Comparison of ENCODE assay signal across 17 cellular contexts in the genomic region with DNA sequence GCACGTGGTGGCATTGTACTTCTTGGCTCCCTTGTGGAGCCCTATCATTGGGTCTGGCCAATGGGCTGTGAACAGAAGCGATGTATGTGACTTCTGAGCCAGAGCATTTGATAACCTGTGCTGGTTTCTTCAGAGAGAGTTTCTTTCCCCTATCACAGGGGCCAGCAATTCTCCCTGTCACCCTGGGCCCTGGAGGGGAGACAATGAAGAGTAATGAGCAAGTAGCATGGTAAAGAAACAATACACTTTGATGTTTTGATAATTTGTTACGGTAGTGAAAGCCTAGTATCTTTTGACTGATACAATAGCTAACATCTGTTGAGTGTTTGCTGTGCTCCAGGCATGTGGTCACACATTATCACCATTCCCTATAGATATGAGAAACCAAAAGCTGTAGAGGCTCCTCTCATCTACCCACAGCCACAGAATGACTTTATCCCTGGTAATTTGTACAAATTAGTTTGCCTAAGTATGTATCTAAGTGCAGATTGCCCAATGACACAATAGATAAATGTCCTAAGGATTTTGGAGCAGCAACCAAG.
DNase-seq lines count a peak whose midpoint lies in the region; ATAC-seq, FAIRE-seq and TF ChIP-seq lines count a peak whose summit lies in the region.
"Had no signal": no experiment of that assay in that cellular context is flagged by ENCODE, and none has a peak within 500 bp of the region (broad histone marks: within the 10 kb centered on the region; RNA-seq: fewer than 3 reads in every experiment).

No MANE protein-coding gene starts in this region.

- H3K4me3 ChIP-seq in astrocyte (ENCODE audit: insufficient read depth, low read depth, low read length) (no peak overlapping the region), mesendoderm (ENCODE audit: low read length) (no peak overlapping the region)
- H3K4me3 ChIP-seq: BLaER1 treated with 17β-estradiol and CSF1 and Interleukin-3, amounts not matched to agents 10 nM and 100 nM had no signal

- H3K4me3 Mint-ChIP-seq in astrocyte (ENCODE audit: unreplicated experiment), result no peak overlapping the region
- H3K4me3 Mint-ChIP-seq in activated CD8-positive, alpha-beta T cell treated with anti-CD3 and anti-CD28 coated beads for 36 hours, result no peak overlapping the region
- H3K4me3 Mint-ChIP-seq: CD4-positive, CD25-positive, alpha-beta regulatory T cell; HFFc6 had no signal

- peaks cover 5% of the 10 kb centered on the region for H3K4me1 Mint-ChIP-seq in astrocyte (ENCODE audit: low read depth, unreplicated experiment)
- no peaks in the 10 kb centered on the region for H3K4me1 Mint-ChIP-seq in activated CD8-positive, alpha-beta T cell treated with anti-CD3 and anti-CD28 coated beads for 36 hours (ENCODE audit: low read depth)
- H3K4me1 Mint-ChIP-seq: CD4-positive, CD25-positive, alpha-beta regulatory T cell had no signal

- H3K4me2 ChIP-seq in astrocyte (ENCODE audit: low read length) (no peak overlapping the region), mesendoderm (ENCODE audit: low read length) (no peak overlapping the region)
- H3K4me2 ChIP-seq: BLaER1 treated with 17β-estradiol and CSF1 and Interleukin-3, amounts not matched to agents 10 nM and 100 nM had no signal

- H3K4ac ChIP-seq in mesendoderm (ENCODE audit: low read depth, low read length), result no peak overlapping the region

- no peak overlapping the region for H2BK120ac ChIP-seq in mesendoderm (ENCODE audit: low read depth, low read length)

- no CpG with 5 or more reads among the region's 3 CpGs for WGBS in mesendoderm (ENCODE audit: extremely low coverage, insufficient coverage, low lambda C conversion rate)

- H4K20me1 ChIP-seq in astrocyte (ENCODE audit: insufficient read depth, low read length), result no peaks in the 10 kb centered on the region
- H4K20me1 ChIP-seq: BLaER1 treated with 17β-estradiol and CSF1 and Interleukin-3, amounts not matched to agents 10 nM and 100 nM had no signal

- no peak for ATAC-seq in GM19463 (IDR thresholded peaks at IDR 0.05; ENCODE audit: unreplicated experiment)
- ATAC-seq in activated CD8-positive, alpha-beta T cell treated with anti-CD3 and anti-CD28 coated beads for 36 hours, result no peak
- ATAC-seq: HepG2 had no signal

- H3K23ac ChIP-seq in mesendoderm (ENCODE audit: low read length), result no peak overlapping the region

- H3K4me1 ChIP-seq in astrocyte (ENCODE audit: insufficient read depth, low read length) (no peaks in the 10 kb centered on the region), mesendoderm (ENCODE audit: control insufficient read depth, low read depth, low read length) (no peaks in the 10 kb centered on the region)
- H3K4me1 ChIP-seq: BLaER1 treated with 17β-estradiol and CSF1 and Interleukin-3, amounts not matched to agents 10 nM and 100 nM had no signal

- H3K36me3 ChIP-seq in astrocyte (ENCODE audit: insufficient read depth, low read length) (no peaks in the 10 kb centered on the region), mesendoderm (ENCODE audit: control insufficient read depth, insufficient read depth, low read length) (no peaks in the 10 kb centered on the region)
- H3K36me3 ChIP-seq: BLaER1 treated with 17β-estradiol and CSF1 and Interleukin-3, amounts not matched to agents 10 nM and 100 nM had no signal

- no peaks in the 10 kb centered on the region for H3K27me3 Mint-ChIP-seq in astrocyte (ENCODE audit: low read depth, unreplicated experiment)
- peaks cover 2% of the 10 kb centered on the region for H3K27me3 Mint-ChIP-seq in activated CD8-positive, alpha-beta T cell treated with anti-CD3 and anti-CD28 coated beads for 36 hours

- no peak overlapping the region for H4K8ac ChIP-seq in mesendoderm (ENCODE audit: low read depth, low read length)

- no peak for FAIRE-seq in astrocyte (lab: Jason Lieb, UNC)
- FAIRE-seq: G401.6, GM12891, HepG2 had no signal

- no peak overlapping the region for H3K9ac ChIP-seq in astrocyte (ENCODE audit: low read length)
- no peak overlapping the region for H3K9ac ChIP-seq in mesendoderm (ENCODE audit: low read length)
- H3K9ac ChIP-seq: BLaER1 treated with 17β-estradiol and CSF1 and Interleukin-3, amounts not matched to agents 10 nM and 100 nM had no signal

- peaks cover 2% of the 10 kb centered on the region for H3K9me3 Mint-ChIP-seq in astrocyte (ENCODE audit: unreplicated experiment)
- H3K9me3 Mint-ChIP-seq in activated CD8-positive, alpha-beta T cell treated with anti-CD3 and anti-CD28 coated beads for 36 hours, result no peaks in the 10 kb centered on the region
- H3K9me3 Mint-ChIP-seq: HFFc6 had no signal

- no peak overlapping the region for H2BK5ac ChIP-seq in mesendoderm (ENCODE audit: low read length)

- no peaks in the 10 kb centered on the region for H3K9me3 ChIP-seq in astrocyte (ENCODE audit: insufficient read depth, low read depth, low read length)
- H3K9me3 ChIP-seq: BLaER1 treated with 17β-estradiol and CSF1 and Interleukin-3, amounts not matched to agents 10 nM and 100 nM had no signal

- no peaks in the 10 kb centered on the region for H3K79me1 ChIP-seq in mesendoderm (ENCODE audit: low read length)

- no peak overlapping the region for H3K27ac ChIP-seq in astrocyte (ENCODE audit: low read depth, low read length)
- H3K27ac ChIP-seq in mesendoderm (ENCODE audit: low read depth, low read length), result no peak overlapping the region
- H3K27ac ChIP-seq: BLaER1 treated with 17β-estradiol and CSF1 and Interleukin-3, amounts not matched to agents 10 nM and 100 nM had no signal

- CTCF ChIA-PET in activated CD8-positive, alpha-beta T cell treated with anti-CD3 and anti-CD28 coated beads for 36 hours (lab: Charles Lee), result no interaction called here

- intact Hi-C loops in activated CD8-positive, alpha-beta T cell treated with anti-CD3 and anti-CD28 coated beads for 36 hours (cut with micrococcal nuclease), result no loop called here

- DNase-seq in Daoy (ENCODE audit: low read depth), result peak; percentile 10
- peak; percentile 29 for DNase-seq in NCI-H69 (lab: John Stamatoyannopoulos, UW)
- DNase-seq in astrocyte (ENCODE audit: low read depth), result peak; percentile 65
- DNase-seq in mesendoderm, result peak; percentile 53
- DNase-seq in NCI-H524 (lab: John Stamatoyannopoulos, UW), result no peak
- DNase-seq in activated CD8-positive, alpha-beta T cell treated with anti-CD3 and anti-CD28 coated beads for 36 hours, result no peak
- no peak for DNase-seq in DMS79 treated with DMSO at 0.1 percent for 48 hours (lab: John Stamatoyannopoulos, UW)
- DNase-seq: ACHN; CD4-positive, CD25-positive, alpha-beta regulatory T cell; DMS 273 treated with DMSO at 0.1 percent for 48 hours; HCEC 1CT; HFFc6 had no signal

- H3K79me2 ChIP-seq in astrocyte (ENCODE audit: insufficient read depth, low read length), result no peaks in the 10 kb centered on the region
- H3K79me2 ChIP-seq in mesendoderm (ENCODE audit: control insufficient read depth, insufficient read depth, low read length), result no peaks in the 10 kb centered on the region

- no peak overlapping the region for H3K56ac ChIP-seq in mesendoderm (ENCODE audit: low read length)

- H4K5ac ChIP-seq in mesendoderm (ENCODE audit: low read length), result no peak overlapping the region

- no peaks in the 10 kb centered on the region for H3K36me3 Mint-ChIP-seq in astrocyte (ENCODE audit: low read depth, unreplicated experiment)
- no peaks in the 10 kb centered on the region for H3K36me3 Mint-ChIP-seq in activated CD8-positive, alpha-beta T cell treated with anti-CD3 and anti-CD28 coated beads for 36 hours (ENCODE audit: low read depth)
- H3K36me3 Mint-ChIP-seq: CD4-positive, CD25-positive, alpha-beta regulatory T cell had no signal

- H3K18ac ChIP-seq in mesendoderm (ENCODE audit: low read length), result no peak overlapping the region

- H3K27ac Mint-ChIP-seq in astrocyte (ENCODE audit: unreplicated experiment), result no peak overlapping the region
- H3K27ac Mint-ChIP-seq in activated CD8-positive, alpha-beta T cell treated with anti-CD3 and anti-CD28 coated beads for 36 hours, result no peak overlapping the region
- H3K27ac Mint-ChIP-seq: CD4-positive, CD25-positive, alpha-beta regulatory T cell; HFFc6 had no signal

- H2BK15ac ChIP-seq in mesendoderm (replicated peaks; ENCODE audit: low read depth), result no peak overlapping the region

- peaks cover 9% of the 10 kb centered on the region for H3K27me3 ChIP-seq in astrocyte (ENCODE audit: insufficient read depth, low read length)
- H3K27me3 ChIP-seq in mesendoderm (ENCODE audit: insufficient read depth, low read length, poor library complexity), result no peaks in the 10 kb centered on the region
- H3K27me3 ChIP-seq: BLaER1 treated with 17β-estradiol and CSF1 and Interleukin-3, amounts not matched to agents 10 nM and 100 nM had no signal

- POLR2A ChIA-PET in activated CD8-positive, alpha-beta T cell treated with anti-CD3 and anti-CD28 coated beads for 36 hours (lab: Charles Lee), result no interaction called here

- no peak overlapping the region for H2AK5ac ChIP-seq in mesendoderm (ENCODE audit: low read length)

- no peak for TF ChIP-seq CTCF in astrocyte (IDR thresholded peaks at IDR 0.05; ENCODE audit: insufficient read depth, low read depth, low read length)
- no peak for TF ChIP-seq CTCF in activated CD8-positive, alpha-beta T cell treated with anti-CD3 and anti-CD28 coated beads for 36 hours (IDR thresholded peaks at IDR 0.05)

- no peak overlapping the region for H2AFZ ChIP-seq in astrocyte (ENCODE audit: low read depth, low read length)

Comparison
In these comparisons a context has a peak if more than half of its experiments do, and no peak if none do; other contexts are left out.
1. DNase-seq: peak in Daoy (single experiment), NCI-H69 (single experiment), astrocyte (single experiment) and mesendoderm (single experiment); none in NCI-H524 (0 of 2), activated CD8-positive, alpha-beta T cell treated with anti-CD3 and anti-CD28 coated beads for 36 hours (single experiment) and DMS79 treated with DMSO at 0.1 percent for 48 hours (single experiment).